Comparison of ENCODE assay signal across 19 cellular contexts in genomic region chr21:38834725-38835124, GRCh38.
"Had no signal": no experiment of that assay in that cellular context is flagged by ENCODE, and none has a peak within 500 bp of the region (broad histone marks: within the 10 kb centered on the region; RNA-seq: fewer than 3 reads in every experiment).

No MANE protein-coding gene starts in this region.

- ATAC-seq: activated CD4-positive, CD25-positive, alpha-beta regulatory T cell treated with anti-CD3 and anti-CD28 coated beads, Interleukin-2, amount 50 U/mL, for 24 hours; activated T-cell treated with anti-CD3 and anti-CD28 coated beads, Interleukin-2, amount 50 U/mL, for 4 hours; gastrocnemius medialis; right cardiac atrium; upper lobe of right lung had no signal

- DNase-seq: activated CD4-positive, alpha-beta T cell treated with anti-CD3 and anti-CD28 coated beads, Interleukin-2, amount 10 ng/mL, durations not matched to agents 7 days and 5 days; activated CD8-positive, alpha-beta memory T cell treated with anti-CD3 and anti-CD28 coated beads, Interleukin-2, amount 50 U/mL, for 48 hours; activated naive CD4-positive, alpha-beta T cell treated with Interleukin-2 at 50 U/mL for 16 hours; activated naive CD8-positive, alpha-beta T cell treated with anti-CD3 and anti-CD28 coated beads for 36 hours; activated T-cell treated with anti-CD3 and anti-CD28 coated beads, Interleukin-2, amount 50 U/mL, for 4 hours; endodermal cell; esophagus squamous epithelium; gastrocnemius medialis; hippocampal formation; naive B cell; nucleus accumbens; right cardiac atrium; stimulated activated CD4-positive, alpha-beta T cell treated with anti-CD3 and anti-CD28 coated beads, Interleukin-12 subunit alpha, Interleukin-12 subunit beta, amount 100 ng/mL, for 4 hours; stimulated activated CD4-positive, alpha-beta T cell treated with anti-CD3 and anti-CD28 coated beads, Interleukin-4, amount 100 ng/mL, for 4 hours; substantia nigra; thyroid gland; upper lobe of right lung had no signal

- H3K9me3 ChIP-seq: breast epithelium, esophagus squamous epithelium, gastrocnemius medialis, thyroid gland, upper lobe of right lung had no signal

- H3K4me3 ChIP-seq: breast epithelium, esophagus squamous epithelium, gastrocnemius medialis, thyroid gland, upper lobe of right lung had no signal

- H3K36me3 ChIP-seq: breast epithelium, esophagus squamous epithelium, gastrocnemius medialis, thyroid gland, upper lobe of right lung had no signal
